2 cellular contexts compared by ENCODE assay signal in the genomic region with DNA sequence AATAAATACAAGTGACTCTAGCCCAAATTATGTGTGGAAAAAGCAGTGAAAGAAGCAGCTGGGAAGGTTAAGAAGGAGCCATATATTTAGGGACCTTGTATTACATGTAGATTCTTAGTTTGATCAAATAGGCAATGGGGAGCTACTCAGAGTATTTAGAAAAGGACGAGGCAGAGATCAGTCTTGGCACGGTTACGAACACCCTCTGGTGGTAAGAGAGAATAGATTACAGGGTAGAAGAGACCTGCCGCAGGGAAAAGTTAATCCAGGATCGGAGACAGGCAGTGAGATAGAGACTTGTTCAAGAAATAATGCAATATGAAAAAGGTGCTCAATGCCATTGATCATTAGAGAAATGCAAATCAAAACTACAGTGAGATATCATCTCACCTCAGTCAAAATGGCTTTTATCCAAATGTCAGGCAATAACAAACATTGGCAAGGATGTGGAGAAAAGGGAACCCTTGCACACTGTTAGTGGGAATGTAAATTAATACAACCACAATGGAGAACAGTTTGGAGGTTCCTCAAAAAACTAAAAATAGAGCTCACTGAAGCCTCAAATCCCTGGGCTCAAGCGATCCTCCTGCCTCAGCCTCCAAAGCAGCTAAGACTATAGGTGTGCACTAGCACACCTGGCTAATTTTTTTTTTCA.
TF ChIP-seq lines count a peak whose summit lies in the region.

No MANE protein-coding gene starts in this region.

TF ChIP-seq in HCT116, 20 proteins besides CTCF, POLR2A, EP300 and RAD21:
- TF ChIP-seq, protein P1, sequence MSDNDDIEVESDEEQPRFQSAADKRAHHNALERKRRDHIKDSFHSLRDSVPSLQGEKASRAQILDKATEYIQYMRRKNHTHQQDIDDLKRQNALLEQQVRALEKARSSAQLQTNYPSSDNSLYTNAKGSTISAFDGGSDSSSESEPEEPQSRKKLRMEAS (IDR thresholded peaks at IDR 0.05), result no peak
- TF ChIP-seq JUND (IDR thresholded peaks at IDR 0.05) (no peak), POLR2AphosphoS5 (IDR thresholded peaks at IDR 0.05; ENCODE audit: low read depth, low read length) (no peak), ZFX (IDR thresholded peaks at IDR 0.05) (no peak), CBX3 (IDR thresholded peaks at IDR 0.05; ENCODE audit: low read depth) (no peak), EZH2 (IDR thresholded peaks at IDR 0.05) (no peak), SP1 (IDR thresholded peaks at IDR 0.05; ENCODE audit: low read depth) (no peak), SRF (IDR thresholded peaks at IDR 0.05; ENCODE audit: low read depth) (no peak), YY1 (IDR thresholded peaks at IDR 0.05; ENCODE audit: extremely low read depth, insufficient replicate concordance, low read depth, low read length) (no peak), EZH2phosphoT487 (IDR thresholded peaks at IDR 0.05; ENCODE audit: borderline replicate concordance) (no peak)
- TF ChIP-seq, protein P2, sequence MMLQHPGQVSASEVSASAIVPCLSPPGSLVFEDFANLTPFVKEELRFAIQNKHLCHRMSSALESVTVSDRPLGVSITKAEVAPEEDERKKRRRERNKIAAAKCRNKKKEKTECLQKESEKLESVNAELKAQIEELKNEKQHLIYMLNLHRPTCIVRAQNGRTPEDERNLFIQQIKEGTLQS (IDR thresholded peaks at IDR 0.05), result no peak
- TF ChIP-seq, protein P3, sequence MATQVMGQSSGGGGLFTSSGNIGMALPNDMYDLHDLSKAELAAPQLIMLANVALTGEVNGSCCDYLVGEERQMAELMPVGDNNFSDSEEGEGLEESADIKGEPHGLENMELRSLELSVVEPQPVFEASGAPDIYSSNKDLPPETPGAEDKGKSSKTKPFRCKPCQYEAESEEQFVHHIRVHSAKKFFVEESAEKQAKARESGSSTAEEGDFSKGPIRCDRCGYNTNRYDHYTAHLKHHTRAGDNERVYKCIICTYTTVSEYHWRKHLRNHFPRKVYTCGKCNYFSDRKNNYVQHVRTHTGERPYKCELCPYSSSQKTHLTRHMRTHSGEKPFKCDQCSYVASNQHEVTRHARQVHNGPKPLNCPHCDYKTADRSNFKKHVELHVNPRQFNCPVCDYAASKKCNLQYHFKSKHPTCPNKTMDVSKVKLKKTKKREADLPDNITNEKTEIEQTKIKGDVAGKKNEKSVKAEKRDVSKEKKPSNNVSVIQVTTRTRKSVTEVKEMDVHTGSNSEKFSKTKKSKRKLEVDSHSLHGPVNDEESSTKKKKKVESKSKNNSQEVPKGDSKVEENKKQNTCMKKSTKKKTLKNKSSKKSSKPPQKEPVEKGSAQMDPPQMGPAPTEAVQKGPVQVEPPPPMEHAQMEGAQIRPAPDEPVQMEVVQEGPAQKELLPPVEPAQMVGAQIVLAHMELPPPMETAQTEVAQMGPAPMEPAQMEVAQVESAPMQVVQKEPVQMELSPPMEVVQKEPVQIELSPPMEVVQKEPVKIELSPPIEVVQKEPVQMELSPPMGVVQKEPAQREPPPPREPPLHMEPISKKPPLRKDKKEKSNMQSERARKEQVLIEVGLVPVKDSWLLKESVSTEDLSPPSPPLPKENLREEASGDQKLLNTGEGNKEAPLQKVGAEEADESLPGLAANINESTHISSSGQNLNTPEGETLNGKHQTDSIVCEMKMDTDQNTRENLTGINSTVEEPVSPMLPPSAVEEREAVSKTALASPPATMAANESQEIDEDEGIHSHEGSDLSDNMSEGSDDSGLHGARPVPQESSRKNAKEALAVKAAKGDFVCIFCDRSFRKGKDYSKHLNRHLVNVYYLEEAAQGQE (IDR thresholded peaks at IDR 0.05; ENCODE audit: low read depth), result no peak
- TF ChIP-seq, protein P4, sequence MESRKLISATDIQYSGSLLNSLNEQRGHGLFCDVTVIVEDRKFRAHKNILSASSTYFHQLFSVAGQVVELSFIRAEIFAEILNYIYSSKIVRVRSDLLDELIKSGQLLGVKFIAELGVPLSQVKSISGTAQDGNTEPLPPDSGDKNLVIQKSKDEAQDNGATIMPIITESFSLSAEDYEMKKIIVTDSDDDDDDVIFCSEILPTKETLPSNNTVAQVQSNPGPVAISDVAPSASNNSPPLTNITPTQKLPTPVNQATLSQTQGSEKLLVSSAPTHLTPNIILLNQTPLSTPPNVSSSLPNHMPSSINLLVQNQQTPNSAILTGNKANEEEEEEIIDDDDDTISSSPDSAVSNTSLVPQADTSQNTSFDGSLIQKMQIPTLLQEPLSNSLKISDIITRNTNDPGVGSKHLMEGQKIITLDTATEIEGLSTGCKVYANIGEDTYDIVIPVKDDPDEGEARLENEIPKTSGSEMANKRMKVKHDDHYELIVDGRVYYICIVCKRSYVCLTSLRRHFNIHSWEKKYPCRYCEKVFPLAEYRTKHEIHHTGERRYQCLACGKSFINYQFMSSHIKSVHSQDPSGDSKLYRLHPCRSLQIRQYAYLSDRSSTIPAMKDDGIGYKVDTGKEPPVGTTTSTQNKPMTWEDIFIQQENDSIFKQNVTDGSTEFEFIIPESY (IDR thresholded peaks at IDR 0.05; ENCODE audit: extremely low read depth, insufficient replicate concordance, low read length), result no peak
TF ChIP-seq in HCT116: peak in this region for 0.

TF ChIP-seq in SK-N-SH, 30 proteins besides CTCF, POLR2A, EP300 and RAD21 (continued from another document):
- TF ChIP-seq, protein P3 (IDR thresholded peaks at IDR 0.05; ENCODE audit: low read depth, low read length), result no peak
